In the genomic region with DNA sequence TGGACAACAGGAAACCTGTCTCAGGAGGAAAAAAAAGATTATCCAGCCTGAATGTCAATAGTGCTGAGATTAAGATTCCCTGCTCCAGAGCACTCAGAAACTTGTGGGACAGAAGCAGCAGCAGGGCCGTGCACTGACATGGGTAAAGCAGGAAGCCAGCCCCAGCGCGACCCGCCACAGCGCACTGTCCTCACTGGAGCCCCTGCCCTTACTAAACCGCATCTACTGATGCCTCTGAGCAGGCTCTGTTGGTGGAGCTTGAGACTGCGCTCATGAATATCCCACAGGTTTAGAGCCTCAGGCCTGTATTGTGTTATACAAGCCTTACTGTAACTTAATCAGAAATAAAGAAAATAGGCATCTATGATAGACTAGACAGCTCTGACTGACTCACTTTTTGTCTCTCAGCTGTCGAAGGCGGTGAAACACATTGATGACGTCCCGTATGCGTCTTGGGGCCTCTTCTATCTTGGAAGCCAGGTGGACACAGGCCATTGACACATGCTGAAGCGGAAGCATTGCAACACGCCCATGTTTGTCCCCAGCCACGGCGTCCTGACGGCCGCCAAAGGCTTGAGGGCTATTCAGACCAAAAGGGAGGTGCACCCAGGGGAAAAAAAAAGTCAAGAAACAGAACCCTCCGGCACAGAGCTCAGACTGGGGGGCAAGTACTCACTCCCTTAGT, we compare ENCODE assay signal across 1 cellular context.
TF ChIP-seq lines count a peak whose summit lies in the region.

No MANE protein-coding gene starts in this region.

TF ChIP-seq in K562, 482 proteins besides CTCF, POLR2A, EP300 and RAD21 (continued from another document and continues in another):
- TF ChIP-seq ZNF695 (CRISPR knock-in tag; IDR thresholded peaks at IDR 0.05) (no peak), TBL1XR1 (IDR thresholded peaks at IDR 0.05; ENCODE audit: low read length in 2 of 2) (0 out of 4 replicates have a peak, but pooled peaks of 1 of the 2 experiments have one; percentile 12), ZNF232 (CRISPR knock-in tag; IDR thresholded peaks at IDR 0.05) (no peak), KAT7 (CRISPR knock-in tag; IDR thresholded peaks at IDR 0.05; ENCODE audit: borderline replicate concordance) (peak; percentile 10; the same call in 1 of the 2 replicates), EWSR1 (IDR thresholded peaks at IDR 0.05; ENCODE audit: borderline replicate concordance, low read depth, partially characterized antibody) (no peak), TEAD1 (CRISPR knock-in tag; IDR thresholded peaks at IDR 0.05) (no peak; a peak in 1 of 4 replicates), CHD1 (IDR thresholded peaks at IDR 0.05; ENCODE audit: low read length) (peak; percentile 65), ZNF41 (CRISPR knock-in tag; conservative IDR thresholded peaks at IDR 0.05) (no peak), FUS (optimal IDR thresholded peaks at IDR 0.05; ENCODE audit: low read depth, low read length) (no peak), TRIM24 (IDR thresholded peaks at IDR 0.05) (no peak), MYNN (IDR thresholded peaks at IDR 0.05) (no peak), MYNN (CRISPR knock-in tag; IDR thresholded peaks at IDR 0.05) (no peak), CBX8 (IDR thresholded peaks at IDR 0.05; ENCODE audit: borderline replicate concordance, extremely low read depth, low read depth, low read length, poor library complexity, severe bottlenecking) (no peak), MYC (IDR thresholded peaks at IDR 0.05; ENCODE audit: low read depth, low read length) (peak; percentile 85), MYC (CRISPR knock-in tag; IDR thresholded peaks at IDR 0.05; ENCODE audit: borderline replicate concordance, low read depth) (no peak; the same call in 1 of the 2 replicates), HDAC8 (tag; IDR thresholded peaks at IDR 0.05) (no peak), CXXC5 (CRISPR knock-in tag; IDR thresholded peaks at IDR 0.05) (peak; percentile 68), PCBP1 (IDR thresholded peaks at IDR 0.05; ENCODE audit: low read depth, low read length, poor library complexity, severe bottlenecking) (no peak)
- TF ChIP-seq, protein P1, sequence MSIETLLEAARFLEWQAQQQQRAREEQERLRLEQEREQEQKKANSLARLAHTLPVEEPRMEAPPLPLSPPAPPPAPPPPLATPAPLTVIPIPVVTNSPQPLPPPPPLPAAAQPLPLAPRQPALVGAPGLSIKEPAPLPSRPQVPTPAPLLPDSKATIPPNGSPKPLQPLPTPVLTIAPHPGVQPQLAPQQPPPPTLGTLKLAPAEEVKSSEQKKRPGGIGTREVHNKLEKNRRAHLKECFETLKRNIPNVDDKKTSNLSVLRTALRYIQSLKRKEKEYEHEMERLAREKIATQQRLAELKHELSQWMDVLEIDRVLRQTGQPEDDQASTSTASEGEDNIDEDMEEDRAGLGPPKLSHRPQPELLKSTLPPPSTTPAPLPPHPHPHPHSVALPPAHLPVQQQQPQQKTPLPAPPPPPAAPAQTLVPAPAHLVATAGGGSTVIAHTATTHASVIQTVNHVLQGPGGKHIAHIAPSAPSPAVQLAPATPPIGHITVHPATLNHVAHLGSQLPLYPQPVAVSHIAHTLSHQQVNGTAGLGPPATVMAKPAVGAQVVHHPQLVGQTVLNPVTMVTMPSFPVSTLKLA (conservative IDR thresholded peaks at IDR 0.05): peak; percentile 67 to 87; a peak in 3 of 4 replicates
- TF ChIP-seq, protein P2, sequence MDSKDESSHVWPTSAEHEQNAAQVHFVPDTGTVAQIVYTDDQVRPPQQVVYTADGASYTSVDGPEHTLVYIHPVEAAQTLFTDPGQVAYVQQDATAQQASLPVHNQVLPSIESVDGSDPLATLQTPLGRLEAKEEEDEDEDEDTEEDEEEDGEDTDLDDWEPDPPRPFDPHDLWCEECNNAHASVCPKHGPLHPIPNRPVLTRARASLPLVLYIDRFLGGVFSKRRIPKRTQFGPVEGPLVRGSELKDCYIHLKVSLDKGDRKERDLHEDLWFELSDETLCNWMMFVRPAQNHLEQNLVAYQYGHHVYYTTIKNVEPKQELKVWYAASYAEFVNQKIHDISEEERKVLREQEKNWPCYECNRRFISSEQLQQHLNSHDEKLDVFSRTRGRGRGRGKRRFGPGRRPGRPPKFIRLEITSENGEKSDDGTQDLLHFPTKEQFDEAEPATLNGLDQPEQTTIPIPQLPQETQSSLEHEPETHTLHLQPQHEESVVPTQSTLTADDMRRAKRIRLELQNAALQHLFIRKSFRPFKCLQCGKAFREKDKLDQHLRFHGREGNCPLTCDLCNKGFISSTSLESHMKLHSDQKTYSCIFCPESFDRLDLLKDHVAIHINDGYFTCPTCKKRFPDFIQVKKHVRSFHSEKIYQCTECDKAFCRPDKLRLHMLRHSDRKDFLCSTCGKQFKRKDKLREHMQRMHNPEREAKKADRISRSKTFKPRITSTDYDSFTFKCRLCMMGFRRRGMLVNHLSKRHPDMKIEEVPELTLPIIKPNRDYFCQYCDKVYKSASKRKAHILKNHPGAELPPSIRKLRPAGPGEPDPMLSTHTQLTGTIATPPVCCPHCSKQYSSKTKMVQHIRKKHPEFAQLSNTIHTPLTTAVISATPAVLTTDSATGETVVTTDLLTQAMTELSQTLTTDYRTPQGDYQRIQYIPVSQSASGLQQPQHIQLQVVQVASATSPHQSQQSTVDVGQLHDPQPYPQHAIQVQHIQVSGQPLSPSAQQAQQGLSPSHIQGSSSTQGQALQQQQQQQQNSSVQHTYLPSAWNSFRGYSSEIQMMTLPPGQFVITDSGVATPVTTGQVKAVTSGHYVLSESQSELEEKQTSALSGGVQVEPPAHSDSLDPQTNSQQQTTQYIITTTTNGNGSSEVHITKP (IDR thresholded peaks at IDR 0.05; ENCODE audit: partially characterized antibody): no peak
- TF ChIP-seq, protein P3, sequence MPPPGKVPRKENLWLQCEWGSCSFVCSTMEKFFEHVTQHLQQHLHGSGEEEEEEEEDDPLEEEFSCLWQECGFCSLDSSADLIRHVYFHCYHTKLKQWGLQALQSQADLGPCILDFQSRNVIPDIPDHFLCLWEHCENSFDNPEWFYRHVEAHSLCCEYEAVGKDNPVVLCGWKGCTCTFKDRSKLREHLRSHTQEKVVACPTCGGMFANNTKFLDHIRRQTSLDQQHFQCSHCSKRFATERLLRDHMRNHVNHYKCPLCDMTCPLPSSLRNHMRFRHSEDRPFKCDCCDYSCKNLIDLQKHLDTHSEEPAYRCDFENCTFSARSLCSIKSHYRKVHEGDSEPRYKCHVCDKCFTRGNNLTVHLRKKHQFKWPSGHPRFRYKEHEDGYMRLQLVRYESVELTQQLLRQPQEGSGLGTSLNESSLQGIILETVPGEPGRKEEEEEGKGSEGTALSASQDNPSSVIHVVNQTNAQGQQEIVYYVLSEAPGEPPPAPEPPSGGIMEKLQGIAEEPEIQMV (tag; conservative IDR thresholded peaks at IDR 0.05; ENCODE audit: low read depth): no peak
- TF ChIP-seq, protein P4, sequence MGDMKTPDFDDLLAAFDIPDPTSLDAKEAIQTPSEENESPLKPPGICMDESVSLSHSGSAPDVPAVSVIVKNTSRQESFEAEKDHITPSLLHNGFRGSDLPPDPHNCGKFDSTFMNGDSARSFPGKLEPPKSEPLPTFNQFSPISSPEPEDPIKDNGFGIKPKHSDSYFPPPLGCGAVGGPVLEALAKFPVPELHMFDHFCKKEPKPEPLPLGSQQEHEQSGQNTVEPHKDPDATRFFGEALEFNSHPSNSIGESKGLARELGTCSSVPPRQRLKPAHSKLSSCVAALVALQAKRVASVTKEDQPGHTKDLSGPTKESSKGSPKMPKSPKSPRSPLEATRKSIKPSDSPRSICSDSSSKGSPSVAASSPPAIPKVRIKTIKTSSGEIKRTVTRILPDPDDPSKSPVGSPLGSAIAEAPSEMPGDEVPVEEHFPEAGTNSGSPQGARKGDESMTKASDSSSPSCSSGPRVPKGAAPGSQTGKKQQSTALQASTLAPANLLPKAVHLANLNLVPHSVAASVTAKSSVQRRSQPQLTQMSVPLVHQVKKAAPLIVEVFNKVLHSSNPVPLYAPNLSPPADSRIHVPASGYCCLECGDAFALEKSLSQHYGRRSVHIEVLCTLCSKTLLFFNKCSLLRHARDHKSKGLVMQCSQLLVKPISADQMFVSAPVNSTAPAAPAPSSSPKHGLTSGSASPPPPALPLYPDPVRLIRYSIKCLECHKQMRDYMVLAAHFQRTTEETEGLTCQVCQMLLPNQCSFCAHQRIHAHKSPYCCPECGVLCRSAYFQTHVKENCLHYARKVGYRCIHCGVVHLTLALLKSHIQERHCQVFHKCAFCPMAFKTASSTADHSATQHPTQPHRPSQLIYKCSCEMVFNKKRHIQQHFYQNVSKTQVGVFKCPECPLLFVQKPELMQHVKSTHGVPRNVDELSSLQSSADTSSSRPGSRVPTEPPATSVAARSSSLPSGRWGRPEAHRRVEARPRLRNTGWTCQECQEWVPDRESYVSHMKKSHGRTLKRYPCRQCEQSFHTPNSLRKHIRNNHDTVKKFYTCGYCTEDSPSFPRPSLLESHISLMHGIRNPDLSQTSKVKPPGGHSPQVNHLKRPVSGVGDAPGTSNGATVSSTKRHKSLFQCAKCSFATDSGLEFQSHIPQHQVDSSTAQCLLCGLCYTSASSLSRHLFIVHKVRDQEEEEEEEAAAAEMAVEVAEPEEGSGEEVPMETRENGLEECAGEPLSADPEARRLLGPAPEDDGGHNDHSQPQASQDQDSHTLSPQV (IDR thresholded peaks at IDR 0.05): 0 out of 2 replicates have a peak, but pooled peaks have one; percentile 47
- TF ChIP-seq, protein P5, sequence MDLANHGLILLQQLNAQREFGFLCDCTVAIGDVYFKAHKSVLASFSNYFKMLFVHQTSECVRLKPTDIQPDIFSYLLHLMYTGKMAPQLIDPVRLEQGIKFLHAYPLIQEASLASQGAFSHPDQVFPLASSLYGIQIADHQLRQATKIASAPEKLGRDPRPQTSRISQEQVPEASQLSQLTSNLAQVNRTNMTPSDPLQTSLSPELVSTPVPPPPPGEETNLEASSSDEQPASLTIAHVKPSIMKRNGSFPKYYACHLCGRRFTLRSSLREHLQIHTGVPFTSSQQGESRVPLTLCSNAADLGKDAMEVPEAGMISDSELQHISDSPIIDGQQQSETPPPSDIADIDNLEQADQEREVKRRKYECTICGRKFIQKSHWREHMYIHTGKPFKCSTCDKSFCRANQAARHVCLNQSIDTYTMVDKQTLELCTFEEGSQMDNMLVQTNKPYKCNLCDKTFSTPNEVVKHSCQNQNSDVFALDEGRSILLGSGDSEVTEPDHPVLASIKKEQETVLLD (IDR thresholded peaks at IDR 0.05): no peak
- TF ChIP-seq, protein P6, sequence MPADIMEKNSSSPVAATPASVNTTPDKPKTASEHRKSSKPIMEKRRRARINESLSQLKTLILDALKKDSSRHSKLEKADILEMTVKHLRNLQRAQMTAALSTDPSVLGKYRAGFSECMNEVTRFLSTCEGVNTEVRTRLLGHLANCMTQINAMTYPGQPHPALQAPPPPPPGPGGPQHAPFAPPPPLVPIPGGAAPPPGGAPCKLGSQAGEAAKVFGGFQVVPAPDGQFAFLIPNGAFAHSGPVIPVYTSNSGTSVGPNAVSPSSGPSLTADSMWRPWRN (IDR thresholded peaks at IDR 0.05; ENCODE audit: low read depth): no peak
- TF ChIP-seq, protein P7, sequence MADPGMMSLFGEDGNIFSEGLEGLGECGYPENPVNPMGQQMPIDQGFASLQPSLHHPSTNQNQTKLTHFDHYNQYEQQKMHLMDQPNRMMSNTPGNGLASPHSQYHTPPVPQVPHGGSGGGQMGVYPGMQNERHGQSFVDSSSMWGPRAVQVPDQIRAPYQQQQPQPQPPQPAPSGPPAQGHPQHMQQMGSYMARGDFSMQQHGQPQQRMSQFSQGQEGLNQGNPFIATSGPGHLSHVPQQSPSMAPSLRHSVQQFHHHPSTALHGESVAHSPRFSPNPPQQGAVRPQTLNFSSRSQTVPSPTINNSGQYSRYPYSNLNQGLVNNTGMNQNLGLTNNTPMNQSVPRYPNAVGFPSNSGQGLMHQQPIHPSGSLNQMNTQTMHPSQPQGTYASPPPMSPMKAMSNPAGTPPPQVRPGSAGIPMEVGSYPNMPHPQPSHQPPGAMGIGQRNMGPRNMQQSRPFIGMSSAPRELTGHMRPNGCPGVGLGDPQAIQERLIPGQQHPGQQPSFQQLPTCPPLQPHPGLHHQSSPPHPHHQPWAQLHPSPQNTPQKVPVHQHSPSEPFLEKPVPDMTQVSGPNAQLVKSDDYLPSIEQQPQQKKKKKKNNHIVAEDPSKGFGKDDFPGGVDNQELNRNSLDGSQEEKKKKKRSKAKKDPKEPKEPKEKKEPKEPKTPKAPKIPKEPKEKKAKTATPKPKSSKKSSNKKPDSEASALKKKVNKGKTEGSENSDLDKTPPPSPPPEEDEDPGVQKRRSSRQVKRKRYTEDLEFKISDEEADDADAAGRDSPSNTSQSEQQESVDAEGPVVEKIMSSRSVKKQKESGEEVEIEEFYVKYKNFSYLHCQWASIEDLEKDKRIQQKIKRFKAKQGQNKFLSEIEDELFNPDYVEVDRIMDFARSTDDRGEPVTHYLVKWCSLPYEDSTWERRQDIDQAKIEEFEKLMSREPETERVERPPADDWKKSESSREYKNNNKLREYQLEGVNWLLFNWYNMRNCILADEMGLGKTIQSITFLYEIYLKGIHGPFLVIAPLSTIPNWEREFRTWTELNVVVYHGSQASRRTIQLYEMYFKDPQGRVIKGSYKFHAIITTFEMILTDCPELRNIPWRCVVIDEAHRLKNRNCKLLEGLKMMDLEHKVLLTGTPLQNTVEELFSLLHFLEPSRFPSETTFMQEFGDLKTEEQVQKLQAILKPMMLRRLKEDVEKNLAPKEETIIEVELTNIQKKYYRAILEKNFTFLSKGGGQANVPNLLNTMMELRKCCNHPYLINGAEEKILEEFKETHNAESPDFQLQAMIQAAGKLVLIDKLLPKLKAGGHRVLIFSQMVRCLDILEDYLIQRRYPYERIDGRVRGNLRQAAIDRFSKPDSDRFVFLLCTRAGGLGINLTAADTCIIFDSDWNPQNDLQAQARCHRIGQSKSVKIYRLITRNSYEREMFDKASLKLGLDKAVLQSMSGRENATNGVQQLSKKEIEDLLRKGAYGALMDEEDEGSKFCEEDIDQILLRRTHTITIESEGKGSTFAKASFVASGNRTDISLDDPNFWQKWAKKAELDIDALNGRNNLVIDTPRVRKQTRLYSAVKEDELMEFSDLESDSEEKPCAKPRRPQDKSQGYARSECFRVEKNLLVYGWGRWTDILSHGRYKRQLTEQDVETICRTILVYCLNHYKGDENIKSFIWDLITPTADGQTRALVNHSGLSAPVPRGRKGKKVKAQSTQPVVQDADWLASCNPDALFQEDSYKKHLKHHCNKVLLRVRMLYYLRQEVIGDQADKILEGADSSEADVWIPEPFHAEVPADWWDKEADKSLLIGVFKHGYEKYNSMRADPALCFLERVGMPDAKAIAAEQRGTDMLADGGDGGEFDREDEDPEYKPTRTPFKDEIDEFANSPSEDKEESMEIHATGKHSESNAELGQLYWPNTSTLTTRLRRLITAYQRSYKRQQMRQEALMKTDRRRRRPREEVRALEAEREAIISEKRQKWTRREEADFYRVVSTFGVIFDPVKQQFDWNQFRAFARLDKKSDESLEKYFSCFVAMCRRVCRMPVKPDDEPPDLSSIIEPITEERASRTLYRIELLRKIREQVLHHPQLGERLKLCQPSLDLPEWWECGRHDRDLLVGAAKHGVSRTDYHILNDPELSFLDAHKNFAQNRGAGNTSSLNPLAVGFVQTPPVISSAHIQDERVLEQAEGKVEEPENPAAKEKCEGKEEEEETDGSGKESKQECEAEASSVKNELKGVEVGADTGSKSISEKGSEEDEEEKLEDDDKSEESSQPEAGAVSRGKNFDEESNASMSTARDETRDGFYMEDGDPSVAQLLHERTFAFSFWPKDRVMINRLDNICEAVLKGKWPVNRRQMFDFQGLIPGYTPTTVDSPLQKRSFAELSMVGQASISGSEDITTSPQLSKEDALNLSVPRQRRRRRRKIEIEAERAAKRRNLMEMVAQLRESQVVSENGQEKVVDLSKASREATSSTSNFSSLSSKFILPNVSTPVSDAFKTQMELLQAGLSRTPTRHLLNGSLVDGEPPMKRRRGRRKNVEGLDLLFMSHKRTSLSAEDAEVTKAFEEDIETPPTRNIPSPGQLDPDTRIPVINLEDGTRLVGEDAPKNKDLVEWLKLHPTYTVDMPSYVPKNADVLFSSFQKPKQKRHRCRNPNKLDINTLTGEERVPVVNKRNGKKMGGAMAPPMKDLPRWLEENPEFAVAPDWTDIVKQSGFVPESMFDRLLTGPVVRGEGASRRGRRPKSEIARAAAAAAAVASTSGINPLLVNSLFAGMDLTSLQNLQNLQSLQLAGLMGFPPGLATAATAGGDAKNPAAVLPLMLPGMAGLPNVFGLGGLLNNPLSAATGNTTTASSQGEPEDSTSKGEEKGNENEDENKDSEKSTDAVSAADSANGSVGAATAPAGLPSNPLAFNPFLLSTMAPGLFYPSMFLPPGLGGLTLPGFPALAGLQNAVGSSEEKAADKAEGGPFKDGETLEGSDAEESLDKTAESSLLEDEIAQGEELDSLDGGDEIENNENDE (IDR thresholded peaks at IDR 0.05; ENCODE audit: low read depth, low read length): no peak
